Comparison of ENCODE assay signal across 24 cellular contexts in genomic region chr16:87563714-87564523, GRCh38. TPM values are rescaled to one million over a fixed set of nuclear protein-coding genes. Genes with fewer than 3 reads are reported as not detected.
DNase-seq lines count a peak whose midpoint lies in the region; ATAC-seq, FAIRE-seq and TF ChIP-seq lines count a peak whose summit lies in the region.
"Had no signal": no experiment of that assay in that cellular context is flagged by ENCODE, and none has a peak within 500 bp of the region (broad histone marks: within the 10 kb centered on the region; RNA-seq: fewer than 3 reads in every experiment).

No MANE protein-coding gene starts in this region.

- H3K36me3 Mint-ChIP-seq in Caco-2 (ENCODE audit: insufficient read depth, unreplicated experiment) (peaks cover 6% of the 10 kb centered on the region), H9 (ENCODE audit: insufficient read depth in 1 of 3, low read depth in 3 of 3) (peaks cover 0 to 9% (median 6%) of the 10 kb centered on the region in 3 experiments; a peak in 3 of 7 replicates), nephron progenitor cell (ENCODE audit: low read depth) (no peaks in the 10 kb centered on the region)
- no peaks in the 10 kb centered on the region for H3K36me3 Mint-ChIP-seq in CD8-positive, alpha-beta T cell
- H3K36me3 Mint-ChIP-seq: CD4-positive, CD25-positive, alpha-beta regulatory T cell had no signal

- H3K4me3 ChIP-seq in Caco-2 (ENCODE audit: low read depth, low read length) (no peak overlapping the region), bronchial epithelial cell (ENCODE audit: low read depth, low read length) (no peak overlapping the region), MM.1S (ENCODE audit: low read length) (no peak overlapping the region)
- no peak overlapping the region for H3K4me3 ChIP-seq in CD8-positive, alpha-beta T cell (ENCODE audit: low read depth, low read length)
- H3K4me3 ChIP-seq: GM23248, MG63, SJCRH30 had no signal

- no peak for TF ChIP-seq CTCF in Caco-2 (IDR thresholded peaks at IDR 0.05; ENCODE audit: insufficient read depth in 1 of 2, low read depth in 1 of 2, low read length in 1 of 2, severe bottlenecking in 1 of 2, unreplicated experiment in 1 of 2)
- TF ChIP-seq CTCF in H9 (conservative IDR thresholded peaks at IDR 0.05), result no peak
- no peak for TF ChIP-seq CTCF in bronchial epithelial cell (IDR thresholded peaks at IDR 0.05; ENCODE audit: insufficient read depth, low read length, severe bottlenecking)
- no peak for TF ChIP-seq CTCF in nephron progenitor cell (IDR thresholded peaks at IDR 0.05)
- TF ChIP-seq CTCF in CD8-positive, alpha-beta T cell (IDR thresholded peaks at IDR 0.05), result no peak
- no peak for TF ChIP-seq CTCF in MM.1S (IDR thresholded peaks at IDR 0.05; ENCODE audit: low read length)

- no CpG with 5 or more reads among the region's 44 CpGs for WGBS in H9 (ENCODE audit: extremely low coverage, insufficient read length, low lambda C conversion rate)

- H2BK120ac ChIP-seq in H9 (ENCODE audit: low read depth, low read length, poor library complexity, severe bottlenecking), result no peak overlapping the region

- BruUV-seq in Caco-2 (replicated peaks; lab: Mats Ljungman, UMichigan), result no TSS peak

- H3K9me3 ChIP-seq in Caco-2 (no peaks in the 10 kb centered on the region; the same call in 1 of the 2 replicates), H9 (ENCODE audit: control insufficient read depth, low read depth, low read length) (no peaks in the 10 kb centered on the region), MM.1S (replicated peaks; ENCODE audit: insufficient read depth, low read length) (no peaks in the 10 kb centered on the region)
- no peaks in the 10 kb centered on the region for H3K9me3 ChIP-seq in CD8-positive, alpha-beta T cell (ENCODE audit: low read length)
- H3K9me3 ChIP-seq: MG63, SJCRH30 had no signal

- H3K79me1 ChIP-seq in H9 (ENCODE audit: insufficient read depth, low read depth, low read length, poor library complexity, severe bottlenecking), result no peaks in the 10 kb centered on the region

- H3K4me2 ChIP-seq in H9 (ENCODE audit: insufficient read depth, insufficient read length, low read length), result no peak overlapping the region
- no peak overlapping the region for H3K4me2 ChIP-seq in MM.1S (ENCODE audit: low read depth, low read length)

- H3K9me2 ChIP-seq in MM.1S (replicated peaks; ENCODE audit: insufficient read depth, low read length), result no peaks in the 10 kb centered on the region

- H3K56ac ChIP-seq in H9 (ENCODE audit: insufficient read length, low read depth, low read length), result no peak overlapping the region

- no peaks in the 10 kb centered on the region for H3K27me3 ChIP-seq in Caco-2 (replicated peaks; ENCODE audit: control insufficient read depth, insufficient read depth, low read length)
- no peaks in the 10 kb centered on the region for H3K27me3 ChIP-seq in H9 (ENCODE audit: insufficient read depth, low read length)
- H3K27me3 ChIP-seq in bronchial epithelial cell (ENCODE audit: control insufficient read depth, insufficient read depth, low read length), result no peaks in the 10 kb centered on the region
- no peaks in the 10 kb centered on the region for H3K27me3 ChIP-seq in CD8-positive, alpha-beta T cell (ENCODE audit: insufficient read depth, low read length)
- peaks cover 13% of the 10 kb centered on the region for H3K27me3 ChIP-seq in MM.1S (replicated peaks; ENCODE audit: insufficient read depth, low read length)
- H3K27me3 ChIP-seq: MG63, SJCRH30 had no signal

- no peak overlapping the region for H3K4ac ChIP-seq in H9 (ENCODE audit: low read depth, low read length)

- H4K20me1 ChIP-seq in H9 (ENCODE audit: control insufficient read depth, insufficient read depth, insufficient read length), result no peaks in the 10 kb centered on the region
- H4K20me1 ChIP-seq in MM.1S (ENCODE audit: insufficient read depth, low read length), result no peaks in the 10 kb centered on the region

- intact Hi-C loops in Caco-2 (cut with micrococcal nuclease; ENCODE audit: unreplicated experiment), result no loop called here
- intact Hi-C loops in CD8-positive, alpha-beta T cell (cut with DNase I, micrococcal nuclease), result no loop called here

- H3K36me3 ChIP-seq in Caco-2 (ENCODE audit: control insufficient read depth, insufficient read depth, low read length) (no peaks in the 10 kb centered on the region), bronchial epithelial cell (ENCODE audit: control insufficient read depth, insufficient read depth, low read length) (no peaks in the 10 kb centered on the region), MM.1S (replicated peaks; ENCODE audit: insufficient read depth, low read length) (no peaks in the 10 kb centered on the region)
- no peaks in the 10 kb centered on the region for H3K36me3 ChIP-seq in CD8-positive, alpha-beta T cell (ENCODE audit: insufficient read depth, low read length)
- H3K36me3 ChIP-seq: MG63, SJCRH30 had no signal

- no peak overlapping the region for H3K27ac ChIP-seq in H9 (ENCODE audit: insufficient read length, low read depth, low read length)
- no peak overlapping the region for H3K27ac ChIP-seq in CD8-positive, alpha-beta T cell (ENCODE audit: low read depth, low read length)
- H3K27ac ChIP-seq in MM.1S (ENCODE audit: low read length), result no peak overlapping the region
- H3K27ac ChIP-seq: GM23248, SJCRH30 had no signal

- no peaks in the 10 kb centered on the region for H3K27me3 Mint-ChIP-seq in Caco-2 (ENCODE audit: insufficient read depth, unreplicated experiment)
- no peaks in the 10 kb centered on the region; the same call in none of the 2 replicates for H3K27me3 Mint-ChIP-seq in H9 (ENCODE audit: low read depth)
- H3K27me3 Mint-ChIP-seq in nephron progenitor cell (ENCODE audit: low read depth, poor library complexity), result peaks cover 18% of the 10 kb centered on the region
- H3K27me3 Mint-ChIP-seq in CD8-positive, alpha-beta T cell (ENCODE audit: low read depth), result peaks cover under 1% of the 10 kb centered on the region
- H3K27me3 Mint-ChIP-seq: CD4-positive, CD25-positive, alpha-beta regulatory T cell had no signal

- H3K23ac ChIP-seq in H9 (ENCODE audit: insufficient read length, low read depth, low read length), result no peak overlapping the region

- POLR2A ChIA-PET in Caco-2 (lab: Charles Lee), result no interaction called here
- POLR2A ChIA-PET in CD8-positive, alpha-beta T cell (lab: Charles Lee), result no interaction called here

- H2BK5ac ChIP-seq in H9 (ENCODE audit: insufficient read length, low read length), result no peak overlapping the region

- H3K4me3 Mint-ChIP-seq in Caco-2 (ENCODE audit: unreplicated experiment), result no peak overlapping the region
- H3K4me3 Mint-ChIP-seq in H9, result peak overlapping the region in 1 of 2 experiments; percentile 61; a peak in 1 of 5 replicates
- no peak overlapping the region for H3K4me3 Mint-ChIP-seq in nephron progenitor cell
- no peak overlapping the region for H3K4me3 Mint-ChIP-seq in CD8-positive, alpha-beta T cell
- H3K4me3 Mint-ChIP-seq: CD4-positive, CD25-positive, alpha-beta regulatory T cell had no signal

- H3T11ph ChIP-seq in H9 (ENCODE audit: low read length), result no peak overlapping the region

- no peak overlapping the region for H2BK15ac ChIP-seq in H9 (ENCODE audit: low read depth, low read length)

- H2BK12ac ChIP-seq in H9 (ENCODE audit: insufficient read length, low read depth, low read length), result no peak overlapping the region

- H3K4me1 Mint-ChIP-seq in Caco-2 (ENCODE audit: low read depth, unreplicated experiment) (no peaks in the 10 kb centered on the region), H9 (peaks cover 0 to 6% of the 10 kb centered on the region in 2 experiments; a peak in 3 of 4 replicates), nephron progenitor cell (no peaks in the 10 kb centered on the region)
- H3K4me1 Mint-ChIP-seq in CD8-positive, alpha-beta T cell (ENCODE audit: low read depth), result no peaks in the 10 kb centered on the region

- H3F3A ChIP-seq in MM.1S (ENCODE audit: insufficient read depth, low read length), result no peaks in the 10 kb centered on the region

- no peak overlapping the region; the same call in 1 of the 2 replicates for H3K14ac ChIP-seq in H9 (ENCODE audit: insufficient read depth, low read length)

- H3K18ac ChIP-seq in H9 (ENCODE audit: insufficient read length, low read depth, low read length), result no peak overlapping the region

- no peak overlapping the region for H2AFZ ChIP-seq in H9 (ENCODE audit: low read length)
- no peak overlapping the region for H2AFZ ChIP-seq in MM.1S (ENCODE audit: low read length)
- H2AFZ ChIP-seq: GM23248 had no signal

- peak; percentile 95 for FAIRE-seq in bronchial epithelial cell (lab: Jason Lieb, UNC)
- FAIRE-seq: GM12891, RCC 7860 had no signal

- no peak for DNase-seq in Caco-2
- DNase-seq in H9, result no peak
- no peak for DNase-seq in bronchial epithelial cell (ENCODE audit: low read depth)
- no peak for DNase-seq in nephron progenitor cell
- no peak for DNase-seq in CD8-positive, alpha-beta T cell
- DNase-seq in MM.1S, result no peak
- DNase-seq: CD4-positive, CD25-positive, alpha-beta regulatory T cell; COR-L47; DMS 273 treated with DMSO at 0.1 percent for 48 hours; DMS79 treated with DMSO at 0.1 percent for 48 hours; GM23248; HCEC 1CT; MG63; NCI-H1048; NCI-H1417 treated with DMSO at 0.1 percent for 48 hours; NCI-H187; NCI-H446; NCI-H526; OCI-M1; SJCRH30 had no signal

- H2BK20ac ChIP-seq in H9 (ENCODE audit: low read depth, low read length, poor library complexity, severe bottlenecking), result no peak overlapping the region

- H3K23me2 ChIP-seq in H9 (ENCODE audit: insufficient read length, low read depth, low read length, poor library complexity, severe bottlenecking), result no peaks in the 10 kb centered on the region

- H4K8ac ChIP-seq in H9 (replicated peaks; ENCODE audit: insufficient read length, low read depth, low read length), result peak overlapping the region; percentile 16

- H3K79me2 ChIP-seq in H9 (ENCODE audit: insufficient read depth, low read length), result no peaks in the 10 kb centered on the region
- H3K79me2 ChIP-seq in MM.1S (ENCODE audit: low read length), result no peaks in the 10 kb centered on the region

- no peak overlapping the region for H3K9ac ChIP-seq in H9 (ENCODE audit: extremely low read depth, insufficient read length, low read length)
- H3K9ac ChIP-seq in MM.1S (ENCODE audit: low read length), result no peak overlapping the region
- H3K9ac ChIP-seq: GM23248 had no signal

- CTCF ChIA-PET in Caco-2 (lab: Charles Lee), result no interaction called here
- CTCF ChIA-PET in CD8-positive, alpha-beta T cell (lab: Charles Lee), result no interaction called here

- no peak overlapping the region for H2AK5ac ChIP-seq in H9 (ENCODE audit: insufficient read length, low read length)

- H3K27ac Mint-ChIP-seq in Caco-2 (ENCODE audit: unreplicated experiment), result peak overlapping the region; percentile 20
- H3K27ac Mint-ChIP-seq in H9, result peak overlapping the region in 2 of 3 experiments; percentile 80 to 98; a peak in 4 of 7 replicates
- H3K27ac Mint-ChIP-seq in nephron progenitor cell, result peak overlapping the region; percentile 62
- no peak overlapping the region for H3K27ac Mint-ChIP-seq in CD8-positive, alpha-beta T cell

- H4K5ac ChIP-seq in H9 (ENCODE audit: insufficient read length, low read depth, low read length), result no peak overlapping the region

- peaks cover 24% of the 10 kb centered on the region for H3K9me3 Mint-ChIP-seq in Caco-2 (ENCODE audit: unreplicated experiment)
- peaks cover 18% of the 10 kb centered on the region in 2 experiments for H3K9me3 Mint-ChIP-seq in H9
- no peaks in the 10 kb centered on the region for H3K9me3 Mint-ChIP-seq in nephron progenitor cell
- no peaks in the 10 kb centered on the region for H3K9me3 Mint-ChIP-seq in CD8-positive, alpha-beta T cell

- ATAC-seq in CD8-positive, alpha-beta T cell, result no peak
- ATAC-seq in HG02885 (IDR thresholded peaks at IDR 0.05; ENCODE audit: poor library complexity, unreplicated experiment), result no peak

- H3K4me1 ChIP-seq in Caco-2 (no peaks in the 10 kb centered on the region), H9 (ENCODE audit: insufficient read depth, low read length) (no peaks in the 10 kb centered on the region), MM.1S (ENCODE audit: low read length) (no peaks in the 10 kb centered on the region)
- no peaks in the 10 kb centered on the region for H3K4me1 ChIP-seq in CD8-positive, alpha-beta T cell (ENCODE audit: insufficient read depth, low read length)
- H3K4me1 ChIP-seq: SJCRH30 had no signal

- no peak overlapping the region for H4K91ac ChIP-seq in H9 (ENCODE audit: insufficient read length, low read depth, low read length)

RNA-seq across cellular contexts. Expression of gene JPH3, which starts 38.4 kb away (rescaled TPM):
- total RNA-seq in Caco-2 (2022), result 3.5 and 4.8 TPM in 2 replicates
- total RNA-seq in H9 (2021), result 30.3 and 32.7 TPM in 2 replicates
- not detected in 2 replicates for total RNA-seq in bronchial epithelial cell
- not detected for total RNA-seq in CD8-positive, alpha-beta T cell
- total RNA-seq: CD4-positive, CD25-positive, alpha-beta regulatory T cell; GM23248; LHCN-M2; SJCRH30 had no signal
